15 cellular contexts compared by ENCODE assay signal in genomic region chr12:124412646-124413015, GRCh38.
DNase-seq lines count a peak whose midpoint lies in the region; ATAC-seq and TF ChIP-seq lines count a peak whose summit lies in the region.
"Had no signal": no experiment of that assay in that cellular context is flagged by ENCODE, and none has a peak within 500 bp of the region (broad histone marks: within the 10 kb centered on the region; RNA-seq: fewer than 3 reads in every experiment).

No MANE protein-coding gene starts in this region.

- peaks cover 26% of the 10 kb centered on the region for H3K4me1 Mint-ChIP-seq in chondrocyte (ENCODE audit: low read depth)
- H3K4me1 Mint-ChIP-seq: activated B cell treated with CpG ODN at 0.5 μM for 24 hours had no signal

- H3K9ac ChIP-seq in skeletal muscle satellite cell (ENCODE audit: low read depth, low read length) = peak overlapping the region; percentile 57

- no peak overlapping the region for H3K4me3 ChIP-seq in ascending aorta
- H3K4me3 ChIP-seq in skeletal muscle satellite cell (ENCODE audit: low read length) = no peak overlapping the region
- H3K4me3 ChIP-seq: thoracic aorta had no signal

- peaks cover 13 to 26% of the 10 kb centered on the region in 2 donors for H3K36me3 ChIP-seq in ascending aorta
- peaks cover 22% of the 10 kb centered on the region for H3K36me3 ChIP-seq in skeletal muscle satellite cell (ENCODE audit: insufficient read depth, low read length)

- H3K27ac Mint-ChIP-seq in chondrocyte (ENCODE audit: unreplicated experiment) = no peak overlapping the region
- H3K27ac Mint-ChIP-seq: activated B cell treated with CpG ODN at 0.5 μM for 24 hours had no signal

- intact Hi-C loops in ascending aorta (cut with DNase I) (no loop called here), left cardiac atrium (cut with DNase I) (no loop called here)

- ATAC-seq in left cardiac atrium (peak in 1 of 2 donors; percentile 7), HG03175 (IDR thresholded peaks at IDR 0.05; ENCODE audit: unreplicated experiment) (no peak), GM18861 (IDR thresholded peaks at IDR 0.05; ENCODE audit: unreplicated experiment) (no peak)
- ATAC-seq: Panc1 had no signal

- peak; percentile 55 for DNase-seq in AG20443 (ENCODE audit: low spot score)
- no peak for DNase-seq in ascending aorta (ENCODE audit: low spot score in 2 of 2)
- peak; percentile 65 for DNase-seq in left cardiac atrium
- DNase-seq in chondrocyte (ENCODE audit: low spot score) = no peak
- no peak for DNase-seq in NK-92 treated with Interleukin-12 subunit alpha and Interleukin-12 subunit beta, amount 100 ng/mL, for 24 hours (lab: John Stamatoyannopoulos, UW)
- DNase-seq: activated B cell treated with CpG ODN at 0.5 μM for 24 hours, endodermal cell, islet precursor cell, NCI-H1694 treated with DMSO at 0.1 percent for 48 hours, NCI-H526 had no signal

- H3K4me2 ChIP-seq in skeletal muscle satellite cell (ENCODE audit: low read length) = no peak overlapping the region

- H3K27me3 ChIP-seq in ascending aorta (no peaks in the 10 kb centered on the region), skeletal muscle satellite cell (ENCODE audit: control insufficient read depth, insufficient read depth, low read length) (no peaks in the 10 kb centered on the region)

- peaks cover 9% of the 10 kb centered on the region for H3K36me3 Mint-ChIP-seq in chondrocyte (ENCODE audit: low read depth)

- H3K27me3 Mint-ChIP-seq in chondrocyte (ENCODE audit: low read depth) = no peaks in the 10 kb centered on the region
- H3K27me3 Mint-ChIP-seq: activated B cell treated with CpG ODN at 0.5 μM for 24 hours had no signal

- no peak for TF ChIP-seq CTCF in ascending aorta (IDR thresholded peaks at IDR 0.05)
- no peak for TF ChIP-seq CTCF in chondrocyte (IDR thresholded peaks at IDR 0.05)

- no peak overlapping the region for H3K4me3 Mint-ChIP-seq in chondrocyte (ENCODE audit: unreplicated experiment)
- H3K4me3 Mint-ChIP-seq: activated B cell treated with CpG ODN at 0.5 μM for 24 hours, endodermal cell had no signal

- peaks cover 10 to 31% of the 10 kb centered on the region in 2 donors for H3K4me1 ChIP-seq in ascending aorta
- H3K4me1 ChIP-seq in skeletal muscle satellite cell (ENCODE audit: control insufficient read depth, insufficient read depth, low read length) = peaks cover 32% of the 10 kb centered on the region

- H3K27ac ChIP-seq in ascending aorta = peak overlapping the region; percentile 40 to 59

- no peaks in the 10 kb centered on the region for H3K9me3 ChIP-seq in ascending aorta
- no peaks in the 10 kb centered on the region for H3K9me3 ChIP-seq in skeletal muscle satellite cell (replicated peaks; ENCODE audit: low read length)
- H3K9me3 ChIP-seq: thoracic aorta had no signal

- no peaks in the 10 kb centered on the region for H3K9me3 Mint-ChIP-seq in chondrocyte (ENCODE audit: low read depth)
- H3K9me3 Mint-ChIP-seq: activated B cell treated with CpG ODN at 0.5 μM for 24 hours, endodermal cell had no signal

Comparison
In these comparisons a context has a peak if more than half of its experiments do, and no peak if none do; other contexts are left out.
1. DNase-seq: peak in AG20443 (single experiment) and left cardiac atrium (single experiment); none in ascending aorta (0 of 2), chondrocyte (single experiment) and NK-92 treated with Interleukin-12 subunit alpha and Interleukin-12 subunit beta, amount 100 ng/mL, for 24 hours (single experiment).